In the genomic region with DNA sequence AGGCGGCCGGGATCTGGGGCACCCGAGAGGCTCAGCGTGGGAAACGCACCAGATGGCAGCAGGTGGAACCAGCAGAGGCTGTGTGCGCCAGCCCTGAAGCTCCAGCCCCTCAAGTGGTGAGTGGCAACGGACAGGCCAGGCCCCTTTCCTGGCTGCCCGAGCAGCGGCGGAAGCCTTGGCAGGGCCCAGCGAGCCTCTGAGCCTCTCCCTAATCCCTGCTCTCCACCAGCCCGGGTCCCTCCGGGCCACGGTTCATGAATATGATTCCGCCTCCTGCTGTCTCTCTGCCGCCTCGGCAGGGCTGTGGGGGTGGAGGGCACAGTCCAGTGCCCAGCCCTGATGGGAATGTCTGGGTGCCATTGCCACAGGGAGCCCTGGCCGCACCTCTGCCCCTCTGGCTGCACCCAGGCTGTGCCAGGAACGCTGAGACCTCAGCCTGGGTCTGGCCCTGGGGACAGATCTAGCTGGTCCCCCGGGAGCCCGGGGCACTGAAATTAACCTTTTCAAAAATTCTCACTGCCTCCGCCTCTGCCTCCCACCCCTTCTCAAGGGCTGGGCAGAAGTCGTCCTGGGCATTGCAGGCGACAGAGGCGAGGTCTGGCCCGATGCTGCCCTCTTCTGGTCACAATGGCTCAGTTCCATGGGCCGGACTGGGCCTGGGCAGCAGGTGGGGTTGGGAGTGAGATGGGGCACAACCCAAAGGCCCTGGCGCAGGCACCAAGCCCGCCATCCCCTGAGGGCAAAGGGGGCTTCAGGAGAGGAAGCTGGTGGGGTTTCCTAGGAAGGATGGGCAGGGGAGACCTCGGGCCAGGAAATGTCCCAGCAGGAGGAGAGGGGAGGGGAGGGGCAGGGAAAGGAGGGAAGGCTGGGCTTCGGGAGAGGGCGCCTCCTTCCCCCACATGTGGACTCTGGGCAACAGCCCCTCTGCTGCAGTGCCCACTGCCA, we compare ENCODE assay signal across 8 cellular contexts. TPM values are rescaled to one million over a fixed set of nuclear protein-coding genes. Genes with fewer than 3 reads are reported as not detected.
DNase-seq lines count a peak whose midpoint lies in the region; ATAC-seq, FAIRE-seq and TF ChIP-seq lines count a peak whose summit lies in the region.

No MANE protein-coding gene starts in this region.

- no peaks in the 10 kb centered on the region for H3K23me2 ChIP-seq in H1 (ENCODE audit: low read depth, low read length)

- CTCF ChIA-PET in activated CD8-positive, alpha-beta T cell treated with anti-CD3 and anti-CD28 coated beads, Interleukin-2, amount 10 ng/mL, durations not matched to agents 7 days and 5 days (lab: Charles Lee) = interaction anchor here (1.0 to 1.2 kb wide), 2 partner anchors 15 to 17 kb away, joined by 3 to 4 read pairs; no protein-coding TSS in a partner anchor
- CTCF ChIA-PET in H1 (lab: Charles Lee; ENCODE audit: partially characterized antibody) = interaction anchor here (0.7 to 5.2 kb wide), 40 partner anchors 8 to 291 kb away, joined by 3 to 40 read pairs (median 4); partner anchors contain the start of gene DNLZ

- H4K8ac ChIP-seq in H1 (ENCODE audit: extremely low read depth, insufficient read depth, low read length) = peak overlapping the region; percentile 9; the same call in 1 of the 2 replicates

- H2AFZ ChIP-seq in H1 (ENCODE audit: low read length) = peak overlapping the region; percentile 48; the same call in 1 of the 2 replicates

- no peaks in the 10 kb centered on the region for H3K9me3 ChIP-seq in H1 (ENCODE audit: insufficient read depth in 2 of 2, low read depth in 1 of 2, low read length in 1 of 2)

- POLR2A ChIA-PET in activated CD8-positive, alpha-beta T cell treated with anti-CD3 and anti-CD28 coated beads, Interleukin-2, amount 10 ng/mL, durations not matched to agents 7 days and 5 days (lab: Charles Lee) = no interaction called here
- POLR2A ChIA-PET in H1 (lab: Charles Lee; ENCODE audit: partially characterized antibody) = no interaction called here

- H3K79me1 ChIP-seq in H1 (ENCODE audit: low read depth, low read length) = no peaks in the 10 kb centered on the region

- DNase-seq in NCI-H146 (lab: John Stamatoyannopoulos, UW) (peak; percentile 61), NCI-H146 treated with DMSO at 0.1 percent for 48 hours (lab: John Stamatoyannopoulos, UW; ENCODE audit: unreplicated experiment) (no peak), NCI-H748 (lab: John Stamatoyannopoulos, UW; ENCODE audit: unreplicated experiment) (peak; percentile 67), H1 (ENCODE audit: low read depth in 1 of 2, low spot score in 2 of 2) (peak; percentile 43 to 93), mesothelial cell of epicardium (ENCODE audit: low spot score in 2 of 2, unreplicated experiment in 2 of 2) (peak; percentile 59 to 84)
- peak; percentile 81 for DNase-seq in activated CD8-positive, alpha-beta T cell treated with anti-CD3 and anti-CD28 coated beads, Interleukin-2, amount 10 ng/mL, durations not matched to agents 7 days and 5 days
- peak; percentile 52 for DNase-seq in stimulated activated CD8-positive, alpha-beta memory T cell treated with anti-CD3 and anti-CD28 coated beads, Interleukin-15, amount 100 ng/mL, for 1 hour (ENCODE audit: low read depth)

- no peaks in the 10 kb centered on the region for H3K9me3 Mint-ChIP-seq in activated CD8-positive, alpha-beta T cell treated with anti-CD3 and anti-CD28 coated beads, Interleukin-2, amount 10 ng/mL, durations not matched to agents 7 days and 5 days (ENCODE audit: insufficient read depth)
- H3K9me3 Mint-ChIP-seq in mesothelial cell of epicardium = no peaks in the 10 kb centered on the region

- no peak overlapping the region for H3K14ac ChIP-seq in H1 (ENCODE audit: insufficient read length)

- H3K27ac ChIP-seq in H1 (ENCODE audit: low read depth, low read length) = no peak overlapping the region

- H3K36me3 Mint-ChIP-seq in activated CD8-positive, alpha-beta T cell treated with anti-CD3 and anti-CD28 coated beads, Interleukin-2, amount 10 ng/mL, durations not matched to agents 7 days and 5 days (ENCODE audit: low read depth) = no peaks in the 10 kb centered on the region
- H3K36me3 Mint-ChIP-seq in mesothelial cell of epicardium = no peaks in the 10 kb centered on the region

- TF ChIP-seq POLR2A in H1 (IDR thresholded peaks at IDR 0.05; ENCODE audit: control extremely low read depth in 1 of 2, low read depth in 2 of 2, low read length in 2 of 2) = no peak

- FAIRE-seq in H1 (lab: Jason Lieb, UNC) = no peak

- H3K4me2 ChIP-seq in H1 (ENCODE audit: insufficient read depth in 1 of 2, low read depth in 2 of 2, low read length in 2 of 2) = peak overlapping the region in 1 of 2 experiments; percentile 32; a peak in 2 of 4 replicates

- no peaks in the 10 kb centered on the region for H3K27me3 ChIP-seq in H1 (replicated peaks in 1 of 4; ENCODE audit: control insufficient read depth in 3 of 4, extremely low read depth in 1 of 4, insufficient read depth in 3 of 4, low read length in 3 of 4)

- no peak overlapping the region for H3K18ac ChIP-seq in H1 (ENCODE audit: extremely low read depth, low read length)

- no peak overlapping the region for H3K56ac ChIP-seq in H1 (replicated peaks; ENCODE audit: insufficient read length, low read depth, low read length)

- TF ChIP-seq CTCF in H1 (IDR thresholded peaks at IDR 0.05; ENCODE audit: control extremely low read depth in 1 of 3, insufficient read depth in 1 of 3, low read depth in 1 of 3, low read length in 3 of 3) = peak in 2 of 3 experiments; percentile 89 to 92; a peak in 3 of 4 replicates
- peak; percentile 79 for TF ChIP-seq CTCF in mesothelial cell of epicardium (IDR thresholded peaks at IDR 0.05; ENCODE audit: unreplicated experiment)

- WGBS in H1 (ENCODE audit: extremely low coverage in 1 of 2, insufficient coverage in 1 of 2, insufficient read length in 1 of 2, insufficient replicate concordance in 2 of 2, low coverage in 1 of 2, low lambda C conversion rate in 2 of 2, missing lambda C conversion rate in 1 of 2), 2 experiments = 51% methylated on average over 30 of the region's 32 CpGs; no CpG with 5 or more reads in 1 of the 2 experiments

- ATAC-seq in HG03280 (IDR thresholded peaks at IDR 0.05; ENCODE audit: unreplicated experiment) = peak; percentile 75
- peak; percentile 95 for ATAC-seq in activated CD8-positive, alpha-beta T cell treated with anti-CD3 and anti-CD28 coated beads, Interleukin-2, amount 10 ng/mL, durations not matched to agents 7 days and 5 days

- H3K79me2 ChIP-seq in H1 (ENCODE audit: control insufficient read depth in 1 of 2, insufficient read depth in 2 of 2, low read length in 2 of 2) = no peaks in the 10 kb centered on the region

- H3K23ac ChIP-seq in H1 (ENCODE audit: insufficient read length) = no peak overlapping the region

- no peak overlapping the region for H3K4ac ChIP-seq in H1 (replicated peaks; ENCODE audit: insufficient read length, low read depth, low read length)

- H3K27ac Mint-ChIP-seq in activated CD8-positive, alpha-beta T cell treated with anti-CD3 and anti-CD28 coated beads, Interleukin-2, amount 10 ng/mL, durations not matched to agents 7 days and 5 days = no peak overlapping the region
- no peak overlapping the region for H3K27ac Mint-ChIP-seq in mesothelial cell of epicardium

- H3K4me3 ChIP-seq in H1 (ENCODE audit: extremely low read depth in 1 of 4, insufficient read depth in 2 of 4, low read depth in 3 of 4, low read length in 4 of 4) = no peak overlapping the region

- TF ChIP-seq RAD21 in H1 (IDR thresholded peaks at IDR 0.05 in 1 of 2, conservative IDR thresholded peaks at IDR 0.05 in 1 of 2; ENCODE audit: low read depth in 2 of 2, low read length in 2 of 2) = peak; percentile 86 to 92

- no peak overlapping the region for H4K5ac ChIP-seq in H1 (ENCODE audit: insufficient read length, low read depth, low read length)

- H3K36me3 ChIP-seq in H1 (ENCODE audit: control insufficient read depth in 2 of 4, insufficient read depth in 4 of 4, low read length in 3 of 4) = no peaks in the 10 kb centered on the region

- H2BK120ac ChIP-seq in H1 (replicated peaks; ENCODE audit: low read depth, low read length) = no peak overlapping the region

- no peak overlapping the region; the same call in 1 of the 2 replicates for H2BK5ac ChIP-seq in H1 (ENCODE audit: low read depth, low read length)

- H3K27me3 Mint-ChIP-seq in activated CD8-positive, alpha-beta T cell treated with anti-CD3 and anti-CD28 coated beads, Interleukin-2, amount 10 ng/mL, durations not matched to agents 7 days and 5 days (ENCODE audit: low read depth) = no peaks in the 10 kb centered on the region
- peaks cover 33% of the 10 kb centered on the region for H3K27me3 Mint-ChIP-seq in mesothelial cell of epicardium (ENCODE audit: low read depth)

- H3K4me1 Mint-ChIP-seq in activated CD8-positive, alpha-beta T cell treated with anti-CD3 and anti-CD28 coated beads, Interleukin-2, amount 10 ng/mL, durations not matched to agents 7 days and 5 days (ENCODE audit: low read depth) = peaks cover 4% of the 10 kb centered on the region
- peaks cover 2% of the 10 kb centered on the region for H3K4me1 Mint-ChIP-seq in mesothelial cell of epicardium

- H3K4me1 ChIP-seq in H1 (replicated peaks in 1 of 4; ENCODE audit: control insufficient read depth in 3 of 4, insufficient read depth in 4 of 4, low read length in 3 of 4) = peaks cover 0 to 4% (median 2%) of the 10 kb centered on the region in 4 experiments; a peak in 3 of 7 replicates

- H4K20me1 ChIP-seq in H1 (replicated peaks in 1 of 2; ENCODE audit: control insufficient read depth in 1 of 2, insufficient read depth in 2 of 2, low read length in 2 of 2) = no peaks in the 10 kb centered on the region

- peak overlapping the region; percentile 61; the same call in 1 of the 2 replicates for H2BK15ac ChIP-seq in H1 (ENCODE audit: low read length)

- no peak overlapping the region for H2AK5ac ChIP-seq in H1 (ENCODE audit: low read depth, low read length)

- H3K9ac ChIP-seq in H1 (replicated peaks in 1 of 4; ENCODE audit: extremely low read depth in 1 of 4, low read depth in 3 of 4, low read length in 3 of 4) = no peak overlapping the region

- no peak overlapping the region for H2BK20ac ChIP-seq in H1 (ENCODE audit: low read length)

- no peak for TF ChIP-seq EP300 in H1 (IDR thresholded peaks at IDR 0.05; ENCODE audit: borderline replicate concordance in 1 of 2, low read depth in 2 of 2, low read length in 2 of 2)

- no peak overlapping the region for H3K4me3 Mint-ChIP-seq in activated CD8-positive, alpha-beta T cell treated with anti-CD3 and anti-CD28 coated beads, Interleukin-2, amount 10 ng/mL, durations not matched to agents 7 days and 5 days
- no peak overlapping the region for H3K4me3 Mint-ChIP-seq in mesothelial cell of epicardium

- 0 out of 2 replicates have a peak overlapping the region, but pooled peaks have one; percentile 87 for H2BK12ac ChIP-seq in H1 (ENCODE audit: low read depth, low read length)

- H4K91ac ChIP-seq in H1 (replicated peaks; ENCODE audit: insufficient read length, low read length) = no peak overlapping the region

RNA-seq across cellular contexts. Expression of gene CCDC187, which starts 20.3 kb away (rescaled TPM):
- total RNA-seq in activated CD8-positive, alpha-beta T cell treated with anti-CD3 and anti-CD28 coated beads, Interleukin-2, amount 10 ng/mL, durations not matched to agents 7 days and 5 days = not detected
- not detected in 2 replicates for total RNA-seq in H1 (2021; fragmentation: NEBNext Ultra II Directional; extraction: Animal tissue kit (Norgen Biotek cat#: 25700))
- polyA plus RNA-seq in H1 (2011; rRNA removed) = 0.02 TPM in 2 replicates
- 0.01 TPM for polyA plus RNA-seq in H1 (2011; cell fraction: cytosol; rRNA removed)
- 0.07 TPM for polyA plus RNA-seq in H1 (2011; cell fraction: nucleus; rRNA removed)
- polyA plus RNA-seq in H1 (2012, experiment 1 of 2) = 0.03 TPM in 2 of 4 replicates, not detected in the others
- 0.03 TPM for polyA plus RNA-seq in H1 (2012, experiment 2 of 2)
- 0.02 TPM for polyA plus RNA-seq in H1 (2013, experiment 1 of 2)
- polyA plus RNA-seq in H1 (2013, experiment 2 of 2) = under 0.01 TPM
- polyA minus RNA-seq in H1 (2011; rRNA and poly(A)+ RNA removed) = 0.06 TPM in 1 of 2 replicates, not detected in the other
- polyA minus RNA-seq in H1 (2011; cell fraction: cytosol; rRNA and poly(A)+ RNA removed) = not detected
- not detected for polyA minus RNA-seq in H1 (2011; cell fraction: nucleus; rRNA and poly(A)+ RNA removed)
- total RNA-seq in mesothelial cell of epicardium = 0.42 to 0.54 TPM (median 0.47 TPM) in 3 replicates

RNA-seq across cellular contexts. Expression of gene QSOX2, which starts 38.0 kb away (rescaled TPM):
- total RNA-seq in activated CD8-positive, alpha-beta T cell treated with anti-CD3 and anti-CD28 coated beads, Interleukin-2, amount 10 ng/mL, durations not matched to agents 7 days and 5 days = 10 to 100 TPM; 11.4 to 12.6 TPM
- 27.5 and 28.6 TPM in 2 replicates for total RNA-seq in H1 (2021; fragmentation: NEBNext Ultra II Directional; extraction: Animal tissue kit (Norgen Biotek cat#: 25700))
- 18.0 and 21.8 TPM in 2 replicates for polyA plus RNA-seq in H1 (2011; rRNA removed)
- polyA plus RNA-seq in H1 (2011; cell fraction: cytosol; rRNA removed) = 20.4 TPM
- 52.2 TPM for polyA plus RNA-seq in H1 (2011; cell fraction: nucleus; rRNA removed)
- polyA plus RNA-seq in H1 (2012, experiment 1 of 2) = 18.2 to 24.6 TPM (median 21.8 TPM) in 4 replicates
- 13.5 TPM for polyA plus RNA-seq in H1 (2012, experiment 2 of 2)
- 27.3 TPM for polyA plus RNA-seq in H1 (2013, experiment 1 of 2)
- polyA plus RNA-seq in H1 (2013, experiment 2 of 2) = 25.5 TPM
- 17.0 and 19.8 TPM in 2 replicates for polyA minus RNA-seq in H1 (2011; rRNA and poly(A)+ RNA removed)
- 10.7 TPM for polyA minus RNA-seq in H1 (2011; cell fraction: cytosol; rRNA and poly(A)+ RNA removed)
- polyA minus RNA-seq in H1 (2011; cell fraction: nucleus; rRNA and poly(A)+ RNA removed) = 13.1 TPM
- 16.8 to 17.0 TPM (median 17.0 TPM) in 3 replicates for total RNA-seq in mesothelial cell of epicardium

RNA-seq across cellular contexts. Expression of gene GPSM1, which starts 43.8 kb away (rescaled TPM):
- 1 to 10 TPM; 1.8 to 2.3 TPM for total RNA-seq in activated CD8-positive, alpha-beta T cell treated with anti-CD3 and anti-CD28 coated beads, Interleukin-2, amount 10 ng/mL, durations not matched to agents 7 days and 5 days
- 15.7 and 18.0 TPM in 2 replicates for total RNA-seq in H1 (2021; fragmentation: NEBNext Ultra II Directional; extraction: Animal tissue kit (Norgen Biotek cat#: 25700))
- polyA plus RNA-seq in H1 (2011; rRNA removed) = 12.8 and 19.8 TPM in 2 replicates
- 13.8 TPM for polyA plus RNA-seq in H1 (2011; cell fraction: cytosol; rRNA removed)
- 39.2 TPM for polyA plus RNA-seq in H1 (2011; cell fraction: nucleus; rRNA removed)
- 9.3 to 15.2 TPM (median 14.5 TPM) in 4 replicates for polyA plus RNA-seq in H1 (2012, experiment 1 of 2)
- polyA plus RNA-seq in H1 (2012, experiment 2 of 2) = 12.0 TPM
- polyA plus RNA-seq in H1 (2013, experiment 1 of 2) = 14.4 TPM
- 13.9 TPM for polyA plus RNA-seq in H1 (2013, experiment 2 of 2)
- polyA minus RNA-seq in H1 (2011; rRNA and poly(A)+ RNA removed) = 3.5 and 4.2 TPM in 2 replicates
- 12.7 TPM for polyA minus RNA-seq in H1 (2011; cell fraction: cytosol; rRNA and poly(A)+ RNA removed)
- polyA minus RNA-seq in H1 (2011; cell fraction: nucleus; rRNA and poly(A)+ RNA removed) = 11.2 TPM
- 98.6 to 103 TPM (median 102 TPM) in 3 replicates for total RNA-seq in mesothelial cell of epicardium
